Comparison of ENCODE assay signal across 1 cellular context in genomic region chr14:102057480-102058114, GRCh38.
TF ChIP-seq lines count a peak whose summit lies in the region.

No MANE protein-coding gene starts in this region.

TF ChIP-seq in GM23338, 12 proteins besides CTCF, POLR2A, EP300 and RAD21 (continued from another document):
- no peak for TF ChIP-seq EZH2phosphoT487 (IDR thresholded peaks at IDR 0.05; ENCODE audit: unreplicated experiment)
- TF ChIP-seq ZNF462 (CRISPR knock-in tag; IDR thresholded peaks at IDR 0.05), result no peak
- TF ChIP-seq ZNF114 (CRISPR knock-in tag; IDR thresholded peaks at IDR 0.05), result no peak
- no peak for TF ChIP-seq CREB1 (CRISPR knock-in tag; IDR thresholded peaks at IDR 0.05; ENCODE audit: low read depth)
- TF ChIP-seq ETS1 (IDR thresholded peaks at IDR 0.05), result no peak
- no peak for TF ChIP-seq REST (IDR thresholded peaks at IDR 0.05; ENCODE audit: unreplicated experiment)
- no peak for TF ChIP-seq NANOG (IDR thresholded peaks at IDR 0.05; ENCODE audit: borderline replicate concordance)
